In the genomic region with DNA sequence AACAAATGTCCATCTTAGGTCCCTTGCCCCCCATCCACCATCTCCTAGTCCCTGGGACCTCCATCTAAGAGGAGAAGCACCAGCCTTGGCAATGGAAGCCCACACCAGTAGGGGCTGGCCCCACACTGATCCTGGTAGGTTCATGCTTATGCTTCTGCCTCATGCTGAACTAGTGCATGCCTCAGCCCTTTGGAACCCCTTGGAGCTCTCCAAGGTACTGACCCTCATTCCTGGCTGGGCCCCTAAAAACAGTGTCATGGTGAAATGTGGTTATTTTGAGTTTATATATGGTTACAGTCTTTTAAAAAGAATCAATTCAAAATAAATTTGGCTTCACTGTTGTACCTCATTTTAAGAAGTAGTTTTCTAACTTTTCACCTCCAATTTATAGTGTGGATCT, we compare ENCODE assay signal across 9 cellular contexts.
A peak's percentile ranks its signal among the peaks of the same experiment; 100 is the strongest.
DNase-seq lines count a peak whose midpoint lies in the region; ATAC-seq, FAIRE-seq and TF ChIP-seq lines count a peak whose summit lies in the region.
"Had no signal": no experiment of that assay in that cellular context is flagged by ENCODE, and none has a peak within 500 bp of the region (broad histone marks: within the 10 kb centered on the region; RNA-seq: fewer than 3 reads in every experiment).

No MANE protein-coding gene starts in this region.

- TF ChIP-seq CTCF in coronary artery (IDR thresholded peaks at IDR 0.05) = no peak

- DNase-seq in GM12892 (ENCODE audit: insufficient read length) (peak; percentile 38), NOMO-1 treated with DMSO at 0.1 percent for 48 hours (lab: John Stamatoyannopoulos, UW; ENCODE audit: unreplicated experiment) (peak; percentile 49), amniotic epithelial cell (ENCODE audit: low read depth) (peak; percentile 60), myocyte (ENCODE audit: low read depth) (peak; percentile 72), NCI-H2029 treated with DMSO at 0.1 percent for 48 hours (lab: John Stamatoyannopoulos, UW) (no peak), coronary artery (ENCODE audit: low spot score) (no peak)

- no peak overlapping the region for H3K27ac ChIP-seq in coronary artery
- H3K27ac ChIP-seq: ovary had no signal

- no peak overlapping the region for H3K4me3 ChIP-seq in coronary artery
- H3K4me3 ChIP-seq: ovary had no signal

- TF ChIP-seq POLR2A in GM12892 (IDR thresholded peaks at IDR 0.05; ENCODE audit: low read depth, low read length) = no peak

- ATAC-seq in HG03354 (IDR thresholded peaks at IDR 0.05; ENCODE audit: poor library complexity, severe bottlenecking, unreplicated experiment) (no peak), GM19351 (IDR thresholded peaks at IDR 0.05; ENCODE audit: unreplicated experiment) (no peak)

- peak; percentile 51 for FAIRE-seq in GM12892 (lab: Jason Lieb, UNC)

Comparison
In these comparisons a context has a peak if more than half of its experiments do, and no peak if none do; other contexts are left out.
1. DNase-seq: peak in GM12892 (single experiment), NOMO-1 treated with DMSO at 0.1 percent for 48 hours (single experiment), amniotic epithelial cell (single experiment) and myocyte (single experiment); none in NCI-H2029 treated with DMSO at 0.1 percent for 48 hours (single experiment) and coronary artery (single experiment).